In the genomic region with DNA sequence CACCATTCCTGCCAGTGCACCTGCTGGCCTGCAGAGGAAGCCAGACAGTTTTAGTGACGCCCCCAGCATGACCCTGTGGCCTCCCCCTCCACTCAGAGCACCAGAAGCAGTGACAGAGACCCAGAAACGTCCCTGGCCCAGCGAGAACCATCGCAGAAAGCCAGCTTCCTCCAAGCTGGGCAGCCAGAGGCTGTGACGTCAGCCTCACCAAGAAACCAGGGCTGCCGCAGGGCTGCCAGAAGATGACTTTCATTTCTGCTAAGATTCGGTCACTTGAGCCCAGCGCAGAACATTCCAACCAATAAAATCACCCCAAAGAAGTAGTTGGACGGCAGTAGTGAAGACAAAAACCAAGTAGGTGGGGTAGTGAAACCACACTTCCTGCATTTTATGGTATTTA, we compare ENCODE assay signal across 11 cellular contexts. TPM values are rescaled to one million over a fixed set of nuclear protein-coding genes. Genes with fewer than 3 reads are reported as not detected.
DNase-seq lines count a peak whose midpoint lies in the region; ATAC-seq and TF ChIP-seq lines count a peak whose summit lies in the region.
"Had no signal": no experiment of that assay in that cellular context is flagged by ENCODE, and none has a peak within 500 bp of the region (broad histone marks: within the 10 kb centered on the region; RNA-seq: fewer than 3 reads in every experiment).

No MANE protein-coding gene starts in this region.

- H3K9me3 Mint-ChIP-seq in CD8-positive, alpha-beta memory T cell: no peaks in the 10 kb centered on the region
- H3K9me3 Mint-ChIP-seq in natural killer cell treated with Interleukin-12 subunit alpha and Interleukin-12 subunit beta and Interleukin-15 and Interleukin-18, amount 100 ng/mL, for 72 hours: no peaks in the 10 kb centered on the region
- H3K9me3 Mint-ChIP-seq in mesothelial cell of epicardium: no peaks in the 10 kb centered on the region

- peaks cover 4% of the 10 kb centered on the region for H3K4me1 ChIP-seq in CD8-positive, alpha-beta memory T cell (ENCODE audit: insufficient read depth, low read length)

- CTCF ChIA-PET in CD8-positive, alpha-beta memory T cell (lab: Charles Lee): interaction anchor here (1.0 to 1.7 kb wide), 2 partner anchors 21 to 29 kb away, joined by 4 to 6 read pairs; a partner anchor contains a TSS

- peak; percentile 48 for ATAC-seq in HG02623 (IDR thresholded peaks at IDR 0.05; ENCODE audit: unreplicated experiment)
- peak; percentile 58 to 79 for ATAC-seq in natural killer cell treated with Interleukin-12 subunit alpha and Interleukin-12 subunit beta and Interleukin-15 and Interleukin-18, amount 100 ng/mL, for 72 hours

- no peaks in the 10 kb centered on the region for H3K36me3 Mint-ChIP-seq in CD8-positive, alpha-beta memory T cell
- no peaks in the 10 kb centered on the region for H3K36me3 Mint-ChIP-seq in natural killer cell treated with Interleukin-12 subunit alpha and Interleukin-12 subunit beta and Interleukin-15 and Interleukin-18, amount 100 ng/mL, for 72 hours
- H3K36me3 Mint-ChIP-seq in mesothelial cell of epicardium: no peaks in the 10 kb centered on the region

- peaks cover 18 to 24% of the 10 kb centered on the region in 2 donors for H3K27me3 Mint-ChIP-seq in CD8-positive, alpha-beta memory T cell
- peaks cover 9 to 13% of the 10 kb centered on the region in 2 donors for H3K27me3 Mint-ChIP-seq in natural killer cell treated with Interleukin-12 subunit alpha and Interleukin-12 subunit beta and Interleukin-15 and Interleukin-18, amount 100 ng/mL, for 72 hours
- H3K27me3 Mint-ChIP-seq in mesothelial cell of epicardium (ENCODE audit: low read depth): peaks cover 24% of the 10 kb centered on the region

- TF ChIP-seq CTCF in mesothelial cell of epicardium (IDR thresholded peaks at IDR 0.05; ENCODE audit: unreplicated experiment): no peak

- no peak overlapping the region for H3K4me3 ChIP-seq in CD8-positive, alpha-beta memory T cell (ENCODE audit: low read length)

- peak overlapping the region; percentile 12 to 96 (median 84) for H3K27ac Mint-ChIP-seq in CD8-positive, alpha-beta memory T cell
- H3K27ac Mint-ChIP-seq in natural killer cell treated with Interleukin-12 subunit alpha and Interleukin-12 subunit beta and Interleukin-15 and Interleukin-18, amount 100 ng/mL, for 72 hours: peak overlapping the region; percentile 77 to 88
- no peak overlapping the region for H3K27ac Mint-ChIP-seq in mesothelial cell of epicardium

- no peaks in the 10 kb centered on the region for H3K27me3 ChIP-seq in CD8-positive, alpha-beta memory T cell (ENCODE audit: insufficient read depth, low read length, poor library complexity, severe bottlenecking)

- no peaks in the 10 kb centered on the region for H3K36me3 ChIP-seq in CD8-positive, alpha-beta memory T cell (ENCODE audit: insufficient read depth, low read length)

- POLR2A ChIA-PET in CD8-positive, alpha-beta memory T cell (lab: Charles Lee): interaction anchor here (0.6 kb wide), 1 partner anchor 54 kb away, joined by 3 read pairs; no protein-coding TSS in a partner anchor

- no peaks in the 10 kb centered on the region for H3K9me3 ChIP-seq in CD8-positive, alpha-beta memory T cell (ENCODE audit: low read length)

- peak overlapping the region; percentile 38 to 76 (median 49) for H3K4me3 Mint-ChIP-seq in CD8-positive, alpha-beta memory T cell
- H3K4me3 Mint-ChIP-seq in natural killer cell treated with Interleukin-12 subunit alpha and Interleukin-12 subunit beta and Interleukin-15 and Interleukin-18, amount 100 ng/mL, for 72 hours: peak overlapping the region; percentile 79
- no peak overlapping the region for H3K4me3 Mint-ChIP-seq in mesothelial cell of epicardium

- DNase-seq in CD8-positive, alpha-beta memory T cell: peak in 4 of 5 donors; percentile 23 to 70 (median 29)
- DNase-seq in UCSD-AML1 (lab: John Stamatoyannopoulos, UW; ENCODE audit: unreplicated experiment) (peak; percentile 42), NCI-H748 (lab: John Stamatoyannopoulos, UW; ENCODE audit: unreplicated experiment) (no peak), mesothelial cell of epicardium (ENCODE audit: low spot score in 2 of 2, unreplicated experiment in 2 of 2) (no peak), NCI-H510A treated with DMSO at 0.1 percent for 48 hours (lab: John Stamatoyannopoulos, UW) (no peak)
- DNase-seq in natural killer cell treated with Interleukin-12 subunit alpha and Interleukin-12 subunit beta and Interleukin-15 and Interleukin-18, amount 100 ng/mL, for 72 hours (ENCODE audit: low spot score): no peak
- no peak for DNase-seq in stimulated activated CD4-positive, alpha-beta T cell treated with anti-CD3 and anti-CD28 coated beads, Interleukin-4, amount 100 ng/mL, for 24 hours
- DNase-seq: KG1, mesendoderm had no signal

- peaks cover 17 to 30% (median 20%) of the 10 kb centered on the region in 3 donors for H3K4me1 Mint-ChIP-seq in CD8-positive, alpha-beta memory T cell
- peaks cover 21 to 25% of the 10 kb centered on the region in 2 donors for H3K4me1 Mint-ChIP-seq in natural killer cell treated with Interleukin-12 subunit alpha and Interleukin-12 subunit beta and Interleukin-15 and Interleukin-18, amount 100 ng/mL, for 72 hours (ENCODE audit: low read depth in 2 of 2)
- H3K4me1 Mint-ChIP-seq in mesothelial cell of epicardium: peaks cover 16% of the 10 kb centered on the region

- no peak overlapping the region for H3K27ac ChIP-seq in CD8-positive, alpha-beta memory T cell (ENCODE audit: low read depth, low read length)
- H3K27ac ChIP-seq: epithelial cell of prostate had no signal

RNA-seq across cellular contexts. Expression of a gene that starts 29.6 kb away (rescaled TPM):
- 1,000 to 10,000 TPM; 2,528 to 2,642 TPM for total RNA-seq in CD8-positive, alpha-beta memory T cell
- 2,743 TPM for polyA plus RNA-seq in CD8-positive, alpha-beta memory T cell
- total RNA-seq in natural killer cell treated with Interleukin-12 subunit alpha and Interleukin-12 subunit beta and Interleukin-15 and Interleukin-18, amount 100 ng/mL, for 72 hours: 1,000 to 10,000 TPM; 1,132 to 1,133 TPM
- 1,710 to 1,896 TPM (median 1,851 TPM) in 3 replicates for total RNA-seq in mesothelial cell of epicardium

Comparison
In these comparisons a context has a peak if more than half of its experiments do, and no peak if none do; other contexts are left out.
1. DNase-seq: peak in CD8-positive, alpha-beta memory T cell (4 of 5) and UCSD-AML1 (single experiment); none in natural killer cell treated with Interleukin-12 subunit alpha and Interleukin-12 subunit beta and Interleukin-15 and Interleukin-18, amount 100 ng/mL, for 72 hours (single experiment), NCI-H748 (single experiment), mesothelial cell of epicardium (0 of 2), stimulated activated CD4-positive, alpha-beta T cell treated with anti-CD3 and anti-CD28 coated beads, Interleukin-4, amount 100 ng/mL, for 24 hours (single experiment) and NCI-H510A treated with DMSO at 0.1 percent for 48 hours (single experiment).